In the genomic region with DNA sequence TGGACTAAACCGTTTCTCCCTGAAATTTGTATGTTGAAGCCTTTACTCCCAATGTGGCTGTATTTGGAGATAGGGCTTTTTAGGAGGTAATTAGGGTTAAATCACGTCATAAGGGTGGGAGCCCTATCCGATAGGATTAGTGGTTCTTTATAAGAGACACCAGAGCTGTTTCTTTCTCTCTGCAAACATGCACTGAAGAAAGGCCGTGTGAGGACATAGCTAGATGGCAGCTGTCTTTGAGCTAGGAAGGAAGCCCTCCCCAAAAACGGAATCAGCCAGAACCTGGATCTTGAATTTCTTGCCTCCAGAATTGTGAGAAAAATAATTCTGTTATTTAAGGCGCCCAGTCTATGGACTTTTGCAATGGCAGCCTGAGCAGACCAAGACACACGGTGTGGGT, we compare ENCODE assay signal across 25 cellular contexts. TPM values are rescaled to one million over a fixed set of nuclear protein-coding genes. Genes with fewer than 3 reads are reported as not detected.
"Had no signal": no experiment of that assay in that cellular context is flagged by ENCODE, and none has a peak within 500 bp of the region (broad histone marks: within the 10 kb centered on the region; RNA-seq: fewer than 3 reads in every experiment).

No MANE protein-coding gene starts in this region.

- H3K36me3 Mint-ChIP-seq: T-cell had no signal

- H3K27ac ChIP-seq: SJSA1 had no signal

- H3K4me3 ChIP-seq: SJSA1 had no signal

- H3K9me3 ChIP-seq: SJSA1, SK-N-SH had no signal

- H3K27me3 ChIP-seq: SJSA1 had no signal

- H3K9me3 Mint-ChIP-seq: T-cell had no signal

- H3K36me3 ChIP-seq: SJSA1 had no signal

- H3K9ac ChIP-seq: SK-N-SH had no signal

- H3K4me3 Mint-ChIP-seq: T-cell had no signal

- H3K27ac Mint-ChIP-seq: T-cell had no signal

- ATAC-seq: T-cell had no signal

- DNase-seq: KBM-7, NCI-H1092, NCI-H1105 treated with DMSO at 0.1 percent for 48 hours, NCI-H1417 treated with DMSO at 0.1 percent for 48 hours, NCI-H146, NCI-H1694 treated with DMSO at 0.1 percent for 48 hours, NCI-H2029, NCI-H2081 treated with DMSO at 0.1 percent for 48 hours, NCI-H2171, NCI-H226, NCI-H446, NCI-H510A, NCI-H524 treated with DMSO at 0.1 percent for 48 hours, NCI-H69, NCI-H774, Right ventricle myocardium superior, RPMI8226, SIG-M5, SK-N-SH, SW 1271, T-cell had no signal

- H3K4me1 ChIP-seq: SJSA1 had no signal

RNA-seq across cellular contexts. Expression of a gene that starts 14.1 kb away (rescaled TPM):
- total RNA-seq: HT-29, LHCN-M2, MCF 10A, Right ventricle myocardium superior, SJSA1, T-cell had no signal
- polyA plus RNA-seq: SK-N-SH had no signal

RNA-seq across cellular contexts. Expression of a gene that starts 43.7 kb away (rescaled TPM):
- total RNA-seq: HT-29, LHCN-M2, MCF 10A, SJSA1 had no signal
- polyA plus RNA-seq: SK-N-SH had no signal

RNA-seq across cellular contexts. Expression of a gene that starts 43.9 kb away (rescaled TPM):
- total RNA-seq: HT-29, LHCN-M2, MCF 10A, Right ventricle myocardium superior, SJSA1 had no signal
- polyA plus RNA-seq: SK-N-SH had no signal
